Comparison of ENCODE assay signal across 9 cellular contexts in the genomic region with DNA sequence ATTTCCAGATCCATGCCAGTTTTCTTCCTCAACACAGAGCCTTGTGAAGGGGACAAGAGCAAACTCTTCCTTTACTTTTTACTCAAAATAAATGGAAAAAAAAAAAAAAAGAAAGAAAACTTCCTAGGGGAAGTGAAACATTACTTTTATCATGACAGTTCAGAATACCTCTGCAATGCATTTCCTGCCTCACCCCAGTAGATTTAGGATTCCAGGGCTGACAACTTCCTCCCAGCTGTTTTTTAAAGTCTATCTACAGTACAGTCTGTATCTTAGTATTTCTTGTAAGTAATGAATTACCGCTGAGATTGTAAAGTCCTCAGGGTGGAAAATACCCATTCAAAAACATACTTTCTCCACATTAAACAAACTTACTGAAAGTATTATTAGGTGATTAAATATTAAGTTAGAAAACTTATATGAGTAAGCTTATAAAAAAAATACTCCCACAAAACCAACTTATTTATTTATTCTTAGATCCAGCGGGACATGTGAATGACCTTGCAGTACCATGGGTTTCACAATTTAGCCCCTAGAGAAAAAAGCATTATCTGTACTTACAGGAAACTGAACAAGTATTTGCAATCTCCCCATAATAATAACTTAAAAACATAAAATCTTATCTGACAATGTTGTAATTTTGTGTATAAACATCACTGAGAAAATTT.
DNase-seq lines count a peak whose midpoint lies in the region; ATAC-seq and TF ChIP-seq lines count a peak whose summit lies in the region.
"Had no signal": no experiment of that assay in that cellular context is flagged by ENCODE, and none has a peak within 500 bp of the region (broad histone marks: within the 10 kb centered on the region; RNA-seq: fewer than 3 reads in every experiment).

No MANE protein-coding gene starts in this region.

- no peak for TF ChIP-seq CTCF in activated B cell treated with CpG ODN at 0.5 μM for 24 hours (IDR thresholded peaks at IDR 0.05)

- H3K9me3 Mint-ChIP-seq in activated B cell treated with CpG ODN at 0.5 μM for 24 hours = no peaks in the 10 kb centered on the region
- H3K9me3 Mint-ChIP-seq in stimulated activated memory B cell treated with anti-CD40 and anti-IgM and Interleukin-4, amounts not matched to agents 10 μg/mL and 1 μg/mL and 100 μg/mL, for 72 hours = no peaks in the 10 kb centered on the region
- H3K9me3 Mint-ChIP-seq: IgD-negative memory B cell had no signal

- H3K27me3 ChIP-seq in MG63 = no peaks in the 10 kb centered on the region

- ATAC-seq in activated B cell treated with CpG ODN at 0.5 μM for 24 hours (ENCODE audit: low read depth) (peak; percentile 42), left ventricle myocardium superior (peak; percentile 71)
- peak; percentile 55 for ATAC-seq in stimulated activated memory B cell treated with anti-CD40 and anti-IgM and Interleukin-4, amounts not matched to agents 10 μg/mL and 1 μg/mL and 100 μg/mL, for 72 hours
- ATAC-seq: activated CD4-positive, CD25-positive, alpha-beta regulatory T cell treated with anti-CD3 and anti-CD28 coated beads, Interleukin-2, amount 50 U/mL, for 24 hours had no signal

- no peaks in the 10 kb centered on the region for H3K27me3 Mint-ChIP-seq in activated B cell treated with CpG ODN at 0.5 μM for 24 hours
- H3K27me3 Mint-ChIP-seq in stimulated activated memory B cell treated with anti-CD40 and anti-IgM and Interleukin-4, amounts not matched to agents 10 μg/mL and 1 μg/mL and 100 μg/mL, for 72 hours = no peaks in the 10 kb centered on the region

- intact Hi-C loops in activated B cell treated with CpG ODN at 0.5 μM for 24 hours (cut with micrococcal nuclease) (loop anchor here (2.0 kb wide), 1 partner anchor 31 kb away; no protein-coding TSS in a partner anchor), left ventricle myocardium superior (cut with micrococcal nuclease) (no loop called here)

- DNase-seq in HT1080 (ENCODE audit: low read depth) (peak; percentile 60), activated B cell treated with CpG ODN at 0.5 μM for 24 hours (no peak), left ventricle myocardium superior (no peak), ecto neural progenitor cell (ENCODE audit: low spot score) (no peak), OCI-M2 (lab: John Stamatoyannopoulos, UW; ENCODE audit: unreplicated experiment) (no peak), MG63 (no peak)

- H3K36me3 Mint-ChIP-seq in activated B cell treated with CpG ODN at 0.5 μM for 24 hours (ENCODE audit: low read depth) = no peaks in the 10 kb centered on the region
- H3K36me3 Mint-ChIP-seq in stimulated activated memory B cell treated with anti-CD40 and anti-IgM and Interleukin-4, amounts not matched to agents 10 μg/mL and 1 μg/mL and 100 μg/mL, for 72 hours = peaks cover 5% of the 10 kb centered on the region

- H3K36me3 ChIP-seq in MG63 = peaks cover 9% of the 10 kb centered on the region

- peaks cover 75% of the 10 kb centered on the region for H3K4me1 Mint-ChIP-seq in activated B cell treated with CpG ODN at 0.5 μM for 24 hours
- H3K4me1 Mint-ChIP-seq in stimulated activated memory B cell treated with anti-CD40 and anti-IgM and Interleukin-4, amounts not matched to agents 10 μg/mL and 1 μg/mL and 100 μg/mL, for 72 hours = peaks cover 64% of the 10 kb centered on the region

- no peak overlapping the region for H3K27ac Mint-ChIP-seq in activated B cell treated with CpG ODN at 0.5 μM for 24 hours
- no peak overlapping the region for H3K27ac Mint-ChIP-seq in stimulated activated memory B cell treated with anti-CD40 and anti-IgM and Interleukin-4, amounts not matched to agents 10 μg/mL and 1 μg/mL and 100 μg/mL, for 72 hours
- H3K27ac Mint-ChIP-seq: IgD-negative memory B cell had no signal

- H3K4me3 Mint-ChIP-seq in activated B cell treated with CpG ODN at 0.5 μM for 24 hours = no peak overlapping the region
- H3K4me3 Mint-ChIP-seq in stimulated activated memory B cell treated with anti-CD40 and anti-IgM and Interleukin-4, amounts not matched to agents 10 μg/mL and 1 μg/mL and 100 μg/mL, for 72 hours = no peak overlapping the region

- CTCF ChIA-PET in activated B cell treated with CpG ODN at 0.5 μM for 24 hours (lab: Charles Lee) = interaction anchor here (2.5 kb wide), 1 partner anchor 22 kb away, joined by 12 read pairs; no protein-coding TSS in a partner anchor

- POLR2A ChIA-PET in activated B cell treated with CpG ODN at 0.5 μM for 24 hours (lab: Charles Lee) = interaction anchor here (0.7 to 2.1 kb wide), 4 partner anchors 13 to 644 kb away, joined by 3 to 10 read pairs (median 4); no protein-coding TSS in a partner anchor

- H3K4me3 ChIP-seq in MG63 = no peak overlapping the region

- H3K9me3 ChIP-seq in MG63 = no peaks in the 10 kb centered on the region
